In the genomic region with DNA sequence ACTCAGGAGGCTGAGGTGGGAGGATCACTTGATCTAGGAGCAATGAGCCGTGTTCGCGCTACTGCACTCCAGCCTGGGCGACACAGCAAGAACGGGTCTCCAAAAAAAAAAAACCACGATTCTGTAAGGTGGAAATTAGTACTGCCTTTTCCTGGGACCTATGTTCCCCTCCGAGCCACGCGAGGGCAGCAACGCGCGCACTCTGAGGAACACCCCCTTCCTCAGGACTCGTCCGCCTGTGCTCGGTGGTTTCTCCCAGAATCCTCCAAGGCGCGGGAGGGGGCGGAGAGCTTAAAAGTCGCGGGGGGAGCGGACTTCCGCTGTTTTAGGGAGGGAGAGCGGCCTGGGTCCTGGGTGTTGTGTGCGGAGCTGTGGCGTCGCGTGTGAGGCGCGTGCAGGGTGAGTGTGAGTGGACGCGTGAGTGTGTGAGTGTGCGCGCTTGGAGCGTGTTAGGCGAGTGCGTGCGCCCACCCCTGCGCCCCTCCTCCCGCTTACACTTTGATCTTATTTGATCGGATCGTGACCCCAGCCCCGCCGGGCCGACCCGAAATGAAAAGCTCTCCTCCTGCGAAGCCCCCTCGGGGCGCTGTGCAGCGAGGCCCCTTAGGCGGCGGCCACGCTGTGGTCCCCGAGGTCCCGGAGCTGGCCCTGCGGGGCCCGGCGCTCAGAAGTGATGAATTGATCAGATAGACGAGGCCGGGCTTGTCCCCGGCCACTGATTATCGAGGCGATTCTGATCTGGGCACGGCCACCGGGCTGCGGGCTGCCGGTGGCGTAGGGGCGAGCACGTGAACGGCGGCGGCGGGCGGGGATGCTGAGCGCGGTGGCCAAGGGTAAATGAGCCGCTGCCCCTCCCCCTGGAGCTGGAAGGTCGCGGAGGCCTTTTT, we compare ENCODE assay signal across 1 cellular context.
TF ChIP-seq lines count a peak whose summit lies in the region.

No MANE protein-coding gene starts in this region.

TF ChIP-seq in HEK293, 187 proteins besides CTCF, POLR2A, EP300 and RAD21 (continued from another document and continues in another):
- TF ChIP-seq TSHZ1 (tag by site-specific recombination; IDR thresholded peaks at IDR 0.05; ENCODE audit: borderline replicate concordance) (peak; percentile 43; the same call in 1 of the 2 replicates), SALL2 (tag by site-specific recombination; IDR thresholded peaks at IDR 0.05; ENCODE audit: borderline replicate concordance) (no peak), ZNF473 (tag by site-specific recombination; IDR thresholded peaks at IDR 0.05) (no peak), ZNF202 (tag by site-specific recombination; IDR thresholded peaks at IDR 0.05; ENCODE audit: borderline replicate concordance) (no peak), ZNF48 (tag by site-specific recombination; IDR thresholded peaks at IDR 0.05) (no peak), ZNF423 (tag by site-specific recombination; IDR thresholded peaks at IDR 0.05) (peak; percentile 67), IKZF3 (tag by site-specific recombination; IDR thresholded peaks at IDR 0.05) (peak; percentile 42; the same call in 1 of the 2 replicates), ZNF530 (tag by site-specific recombination; IDR thresholded peaks at IDR 0.05; ENCODE audit: low read depth) (no peak), KLF8 (tag by site-specific recombination; IDR thresholded peaks at IDR 0.05) (peak; percentile 95), ZNF514 (tag by site-specific recombination; IDR thresholded peaks at IDR 0.05) (no peak), ZNF221 (tag by site-specific recombination; IDR thresholded peaks at IDR 0.05; ENCODE audit: borderline replicate concordance) (no peak), ZFP37 (tag by site-specific recombination; IDR thresholded peaks at IDR 0.05) (peak; percentile 99; the same call in 1 of the 2 replicates), ZNF701 (tag by site-specific recombination; IDR thresholded peaks at IDR 0.05) (no peak), ZNF311 (tag by site-specific recombination; IDR thresholded peaks at IDR 0.05; ENCODE audit: borderline replicate concordance) (no peak), INSM2 (tag by site-specific recombination; IDR thresholded peaks at IDR 0.05) (peak; percentile 91; the same call in 1 of the 2 replicates), ZNF670 (tag by site-specific recombination; IDR thresholded peaks at IDR 0.05; ENCODE audit: low read depth) (no peak), ZNF596 (tag by site-specific recombination; IDR thresholded peaks at IDR 0.05) (no peak), ZNF830 (tag by site-specific recombination; IDR thresholded peaks at IDR 0.05; ENCODE audit: low read depth) (no peak), ZNF621 (tag by site-specific recombination; IDR thresholded peaks at IDR 0.05) (no peak), ZBTB48 (tag by site-specific recombination; IDR thresholded peaks at IDR 0.05) (peak; percentile 96), ZNF645 (tag by site-specific recombination; IDR thresholded peaks at IDR 0.05) (peak; percentile 77; the same call in 1 of the 2 replicates), HOXC10 (CRISPR knock-in tag; IDR thresholded peaks at IDR 0.05) (no peak), KLF10 (tag by site-specific recombination; IDR thresholded peaks at IDR 0.05) (no peak), ZNF843 (tag by site-specific recombination; IDR thresholded peaks at IDR 0.05) (peak; percentile 87), ZNF362 (tag by site-specific recombination; IDR thresholded peaks at IDR 0.05) (peak; percentile 96), PBX3 (CRISPR knock-in tag; IDR thresholded peaks at IDR 0.05) (no peak; the same call in 1 of the 2 replicates), ZBTB20 (tag by site-specific recombination; IDR thresholded peaks at IDR 0.05) (peak; percentile 76), ZNF24 (tag by site-specific recombination; IDR thresholded peaks at IDR 0.05) (peak; percentile 97), ZNF175 (tag by site-specific recombination; IDR thresholded peaks at IDR 0.05) (no peak), ZNF624 (tag by site-specific recombination; IDR thresholded peaks at IDR 0.05) (0 out of 2 replicates have a peak, but pooled peaks have one; percentile 62)
- TF ChIP-seq, protein P1, sequence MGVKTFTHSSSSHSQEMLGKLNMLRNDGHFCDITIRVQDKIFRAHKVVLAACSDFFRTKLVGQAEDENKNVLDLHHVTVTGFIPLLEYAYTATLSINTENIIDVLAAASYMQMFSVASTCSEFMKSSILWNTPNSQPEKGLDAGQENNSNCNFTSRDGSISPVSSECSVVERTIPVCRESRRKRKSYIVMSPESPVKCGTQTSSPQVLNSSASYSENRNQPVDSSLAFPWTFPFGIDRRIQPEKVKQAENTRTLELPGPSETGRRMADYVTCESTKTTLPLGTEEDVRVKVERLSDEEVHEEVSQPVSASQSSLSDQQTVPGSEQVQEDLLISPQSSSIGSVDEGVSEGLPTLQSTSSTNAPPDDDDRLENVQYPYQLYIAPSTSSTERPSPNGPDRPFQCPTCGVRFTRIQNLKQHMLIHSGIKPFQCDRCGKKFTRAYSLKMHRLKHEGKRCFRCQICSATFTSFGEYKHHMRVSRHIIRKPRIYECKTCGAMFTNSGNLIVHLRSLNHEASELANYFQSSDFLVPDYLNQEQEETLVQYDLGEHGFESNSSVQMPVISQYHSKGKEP (tag by site-specific recombination; IDR thresholded peaks at IDR 0.05), result no peak
- TF ChIP-seq, protein P2, sequence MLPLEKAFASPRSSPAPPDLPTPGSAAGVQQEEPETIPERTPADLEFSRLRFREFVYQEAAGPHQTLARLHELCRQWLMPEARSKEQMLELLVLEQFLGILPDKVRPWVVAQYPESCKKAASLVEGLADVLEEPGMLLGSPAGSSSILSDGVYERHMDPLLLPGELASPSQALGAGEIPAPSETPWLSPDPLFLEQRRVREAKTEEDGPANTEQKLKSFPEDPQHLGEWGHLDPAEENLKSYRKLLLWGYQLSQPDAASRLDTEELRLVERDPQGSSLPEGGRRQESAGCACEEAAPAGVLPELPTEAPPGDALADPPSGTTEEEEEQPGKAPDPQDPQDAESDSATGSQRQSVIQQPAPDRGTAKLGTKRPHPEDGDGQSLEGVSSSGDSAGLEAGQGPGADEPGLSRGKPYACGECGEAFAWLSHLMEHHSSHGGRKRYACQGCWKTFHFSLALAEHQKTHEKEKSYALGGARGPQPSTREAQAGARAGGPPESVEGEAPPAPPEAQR (tag by site-specific recombination; IDR thresholded peaks at IDR 0.05), result no peak
- TF ChIP-seq, protein P3, sequence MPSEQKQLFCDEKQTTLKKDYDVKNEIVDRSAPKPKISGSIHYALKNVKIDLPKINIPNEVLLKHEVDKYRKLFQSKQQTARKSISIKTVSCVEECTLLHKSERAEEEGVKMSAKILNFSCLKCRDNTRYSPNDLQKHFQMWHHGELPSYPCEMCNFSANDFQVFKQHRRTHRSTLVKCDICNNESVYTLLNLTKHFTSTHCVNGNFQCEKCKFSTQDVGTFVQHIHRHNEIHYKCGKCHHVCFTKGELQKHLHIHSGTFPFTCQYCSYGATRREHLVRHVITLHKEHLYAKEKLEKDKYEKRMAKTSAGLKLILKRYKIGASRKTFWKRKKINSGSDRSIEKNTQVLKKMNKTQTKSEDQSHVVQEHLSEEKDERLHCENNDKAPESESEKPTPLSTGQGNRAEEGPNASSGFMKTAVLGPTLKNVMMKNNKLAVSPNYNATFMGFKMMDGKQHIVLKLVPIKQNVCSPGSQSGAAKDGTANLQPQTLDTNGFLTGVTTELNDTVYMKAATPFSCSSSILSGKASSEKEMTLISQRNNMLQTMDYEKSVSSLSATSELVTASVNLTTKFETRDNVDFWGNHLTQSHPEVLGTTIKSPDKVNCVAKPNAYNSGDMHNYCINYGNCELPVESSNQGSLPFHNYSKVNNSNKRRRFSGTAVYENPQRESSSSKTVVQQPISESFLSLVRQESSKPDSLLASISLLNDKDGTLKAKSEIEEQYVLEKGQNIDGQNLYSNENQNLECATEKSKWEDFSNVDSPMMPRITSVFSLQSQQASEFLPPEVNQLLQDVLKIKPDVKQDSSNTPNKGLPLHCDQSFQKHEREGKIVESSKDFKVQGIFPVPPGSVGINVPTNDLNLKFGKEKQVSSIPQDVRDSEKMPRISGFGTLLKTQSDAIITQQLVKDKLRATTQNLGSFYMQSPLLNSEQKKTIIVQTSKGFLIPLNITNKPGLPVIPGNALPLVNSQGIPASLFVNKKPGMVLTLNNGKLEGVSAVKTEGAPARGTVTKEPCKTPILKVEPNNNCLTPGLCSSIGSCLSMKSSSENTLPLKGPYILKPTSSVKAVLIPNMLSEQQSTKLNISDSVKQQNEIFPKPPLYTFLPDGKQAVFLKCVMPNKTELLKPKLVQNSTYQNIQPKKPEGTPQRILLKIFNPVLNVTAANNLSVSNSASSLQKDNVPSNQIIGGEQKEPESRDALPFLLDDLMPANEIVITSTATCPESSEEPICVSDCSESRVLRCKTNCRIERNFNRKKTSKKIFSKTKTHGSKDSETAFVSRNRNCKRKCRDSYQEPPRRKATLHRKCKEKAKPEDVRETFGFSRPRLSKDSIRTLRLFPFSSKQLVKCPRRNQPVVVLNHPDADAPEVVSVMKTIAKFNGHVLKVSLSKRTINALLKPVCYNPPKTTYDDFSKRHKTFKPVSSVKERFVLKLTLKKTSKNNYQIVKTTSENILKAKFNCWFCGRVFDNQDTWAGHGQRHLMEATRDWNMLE (tag by site-specific recombination; conservative IDR thresholded peaks at IDR 0.05; ENCODE audit: low read depth), result peak; percentile 67
- TF ChIP-seq, protein P4, sequence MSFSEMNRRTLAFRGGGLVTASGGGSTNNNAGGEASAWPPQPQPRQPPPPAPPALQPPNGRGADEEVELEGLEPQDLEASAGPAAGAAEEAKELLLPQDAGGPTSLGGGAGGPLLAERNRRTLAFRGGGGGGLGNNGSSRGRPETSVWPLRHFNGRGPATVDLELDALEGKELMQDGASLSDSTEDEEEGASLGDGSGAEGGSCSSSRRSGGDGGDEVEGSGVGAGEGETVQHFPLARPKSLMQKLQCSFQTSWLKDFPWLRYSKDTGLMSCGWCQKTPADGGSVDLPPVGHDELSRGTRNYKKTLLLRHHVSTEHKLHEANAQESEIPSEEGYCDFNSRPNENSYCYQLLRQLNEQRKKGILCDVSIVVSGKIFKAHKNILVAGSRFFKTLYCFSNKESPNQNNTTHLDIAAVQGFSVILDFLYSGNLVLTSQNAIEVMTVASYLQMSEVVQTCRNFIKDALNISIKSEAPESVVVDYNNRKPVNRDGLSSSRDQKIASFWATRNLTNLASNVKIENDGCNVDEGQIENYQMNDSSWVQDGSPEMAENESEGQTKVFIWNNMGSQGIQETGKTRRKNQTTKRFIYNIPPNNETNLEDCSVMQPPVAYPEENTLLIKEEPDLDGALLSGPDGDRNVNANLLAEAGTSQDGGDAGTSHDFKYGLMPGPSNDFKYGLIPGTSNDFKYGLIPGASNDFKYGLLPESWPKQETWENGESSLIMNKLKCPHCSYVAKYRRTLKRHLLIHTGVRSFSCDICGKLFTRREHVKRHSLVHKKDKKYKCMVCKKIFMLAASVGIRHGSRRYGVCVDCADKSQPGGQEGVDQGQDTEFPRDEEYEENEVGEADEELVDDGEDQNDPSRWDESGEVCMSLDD (tag by site-specific recombination; IDR thresholded peaks at IDR 0.05), result peak; percentile 86
